In genomic region chr3:12948891-12949711, GRCh38 we compare ENCODE assay signal across 10 cellular contexts.
DNase-seq lines count a peak whose midpoint lies in the region; ATAC-seq, FAIRE-seq and TF ChIP-seq lines count a peak whose summit lies in the region.
"Had no signal": no experiment of that assay in that cellular context is flagged by ENCODE, and none has a peak within 500 bp of the region (broad histone marks: within the 10 kb centered on the region; RNA-seq: fewer than 3 reads in every experiment).

No MANE protein-coding gene starts in this region.

- no peaks in the 10 kb centered on the region for H3K36me3 ChIP-seq in HEK293 (ENCODE audit: control insufficient read depth in 2 of 2, insufficient read depth in 1 of 2, low read length in 2 of 2)

- H3K4me3 Mint-ChIP-seq in effector memory CD8-positive, alpha-beta T cell, result peak overlapping the region; percentile 45 to 61

- H3K4me1 Mint-ChIP-seq in effector memory CD8-positive, alpha-beta T cell (ENCODE audit: low read depth in 2 of 2), result peaks cover 64% of the 10 kb centered on the region in 2 donors

- H3K27me3 Mint-ChIP-seq in effector memory CD8-positive, alpha-beta T cell, result no peaks in the 10 kb centered on the region

- no peak overlapping the region for H3K4me3 ChIP-seq in HEK293 (ENCODE audit: low read depth, low read length)

- no peak for TF ChIP-seq POLR2A in GM12891 (IDR thresholded peaks at IDR 0.05; ENCODE audit: low read depth, low read length)

- peak; percentile 64 for FAIRE-seq in GM12891 (lab: Jason Lieb, UNC)
- FAIRE-seq: islet of Langerhans had no signal

- H3K36me3 Mint-ChIP-seq in effector memory CD8-positive, alpha-beta T cell (ENCODE audit: insufficient read depth), result peaks cover 18% of the 10 kb centered on the region

- DNase-seq in GM12891 (ENCODE audit: insufficient read length, low spot score), result no peak
- peak in 2 of 3 experiments; percentile 20 for DNase-seq in effector memory CD8-positive, alpha-beta T cell
- peak; percentile 13 to 47 for DNase-seq in stimulated activated CD4-positive, alpha-beta T cell treated with anti-CD3 and anti-CD28 coated beads, Interleukin-4, amount 100 ng/mL, for 4 hours
- no peak for DNase-seq in HuH-7.5 (ENCODE audit: low spot score)
- no peak for DNase-seq in NCI-H128 (lab: John Stamatoyannopoulos, UW; ENCODE audit: unreplicated experiment)
- DNase-seq in NCI-H187 (lab: John Stamatoyannopoulos, UW), result no peak

- ATAC-seq in SK-N-SH treated with all-trans-retinoic acid at 6 μM for 48 hours, result peak; percentile 48
- peak; percentile 89 for ATAC-seq in effector memory CD8-positive, alpha-beta T cell (replicated peaks)
- ATAC-seq: Panc1 had no signal

- H3K27ac Mint-ChIP-seq in effector memory CD8-positive, alpha-beta T cell, result peak overlapping the region; percentile 58 to 84

- peaks cover 6% of the 10 kb centered on the region for H3K4me1 ChIP-seq in HEK293 (ENCODE audit: control insufficient read depth, insufficient read depth, low read length)

- H3K9me3 Mint-ChIP-seq in effector memory CD8-positive, alpha-beta T cell, result no peaks in the 10 kb centered on the region

- no peak for TF ChIP-seq CTCF in HEK293 (tag by site-specific recombination; IDR thresholded peaks at IDR 0.05)

- POLR2A ChIA-PET in HEK293 (lab: Yijun Ruan, JAX), result interaction anchor here (0.8 kb wide), 1 partner anchor 18 kb away, joined by 3 read pairs; no protein-coding TSS in a partner anchor

- no peaks in the 10 kb centered on the region for H3K9me3 ChIP-seq in HEK293 (ENCODE audit: control insufficient read depth, insufficient read depth, low read depth, low read length)

- no peak overlapping the region; the same call in 1 of the 2 replicates for H3K27ac ChIP-seq in HEK293 (ENCODE audit: extremely low read depth, low read depth, low read length)

- CTCF ChIA-PET in HEK293 (lab: Yijun Ruan, JAX), result interaction anchor here (0.7 to 1.8 kb wide), 4 partner anchors 9 to 35 kb away, joined by 3 to 9 read pairs (median 4); no protein-coding TSS in a partner anchor

TF ChIP-seq in GM12891, 5 proteins besides CTCF, POLR2A, EP300 and RAD21:
- no peak for TF ChIP-seq PAX5 (IDR thresholded peaks at IDR 0.05; ENCODE audit: insufficient read depth, low read length, severe bottlenecking)
- no peak for TF ChIP-seq TAF1 (IDR thresholded peaks at IDR 0.05; ENCODE audit: low read depth, low read length)
- TF ChIP-seq POLR2AphosphoS5 (IDR thresholded peaks at IDR 0.05; ENCODE audit: low read depth, low read length), result no peak
- no peak for TF ChIP-seq POU2F2 (IDR thresholded peaks at IDR 0.05; ENCODE audit: low read depth, low read length)
- no peak for TF ChIP-seq SPI1 (IDR thresholded peaks at IDR 0.05; ENCODE audit: low read depth, low read length)
TF ChIP-seq in GM12891: peak in this region for 0.

TF ChIP-seq in HEK293, 187 proteins besides CTCF, POLR2A, EP300 and RAD21:
- TF ChIP-seq ZNF391 (tag by site-specific recombination; IDR thresholded peaks at IDR 0.05; ENCODE audit: borderline replicate concordance, low read depth) (no peak), ZNF398 (tag by site-specific recombination; IDR thresholded peaks at IDR 0.05) (no peak), GLIS1 (tag by site-specific recombination; IDR thresholded peaks at IDR 0.05) (peak; percentile 45), SCRT1 (tag by site-specific recombination; IDR thresholded peaks at IDR 0.05; ENCODE audit: borderline replicate concordance) (no peak), GLIS2 (tag by site-specific recombination; IDR thresholded peaks at IDR 0.05) (0 out of 2 replicates have a peak, but pooled peaks have one; percentile 32), ZNF701 (tag by site-specific recombination; IDR thresholded peaks at IDR 0.05) (no peak), ZNF2 (tag by site-specific recombination; IDR thresholded peaks at IDR 0.05) (no peak), ZNF138 (tag by site-specific recombination; IDR thresholded peaks at IDR 0.05; ENCODE audit: borderline replicate concordance) (no peak)

TF ChIP-seq in SK-N-SH treated with all-trans-retinoic acid at 6 μM for 48 hours, 23 proteins besides CTCF, POLR2A, EP300 and RAD21:
- no peak for TF ChIP-seq PATZ1 (CRISPR knock-in tag; IDR thresholded peaks at IDR 0.05; ENCODE audit: borderline replicate concordance)
- peak; percentile 96 for TF ChIP-seq ZNF70 (CRISPR knock-in tag; IDR thresholded peaks at IDR 0.05)

Comparison
In these comparisons a context has a peak if more than half of its experiments do, and no peak if none do; other contexts are left out.
1. DNase-seq: peak in effector memory CD8-positive, alpha-beta T cell (2 of 3) and stimulated activated CD4-positive, alpha-beta T cell treated with anti-CD3 and anti-CD28 coated beads, Interleukin-4, amount 100 ng/mL, for 4 hours (2 of 2); none in GM12891 (single experiment), HuH-7.5 (single experiment), NCI-H128 (single experiment) and NCI-H187 (0 of 2).